Comparison of ENCODE assay signal across 16 cellular contexts in the genomic region with DNA sequence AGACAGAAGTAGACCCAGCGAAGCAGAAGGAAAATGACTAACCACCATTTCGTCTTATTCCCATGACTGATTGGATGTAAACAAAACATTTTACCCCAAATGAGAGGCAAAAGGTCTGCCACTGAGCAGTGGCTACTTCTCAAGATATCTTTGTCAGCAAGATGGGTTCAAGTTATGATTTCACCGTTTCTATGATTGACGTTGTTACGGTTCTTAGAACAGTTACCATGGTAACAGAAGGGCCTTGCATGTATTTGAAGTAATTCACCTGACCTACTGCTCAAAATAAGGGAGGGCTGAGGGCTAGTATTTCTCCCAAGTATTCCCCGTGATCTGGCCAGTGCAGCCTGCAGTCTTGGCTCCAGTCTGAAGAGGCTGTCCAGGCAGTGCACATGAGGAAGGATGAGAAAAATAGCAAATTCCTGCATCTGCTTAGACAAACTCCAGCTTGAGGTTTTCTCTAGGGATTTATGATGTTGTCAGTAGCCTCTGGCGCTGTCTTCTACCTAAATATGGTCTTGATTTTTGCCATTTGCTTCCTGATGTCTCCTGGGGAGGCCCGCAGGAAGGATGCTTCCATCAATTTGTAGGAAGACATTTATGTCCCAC.
"Had no signal": no experiment of that assay in that cellular context is flagged by ENCODE, and none has a peak within 500 bp of the region (broad histone marks: within the 10 kb centered on the region; RNA-seq: fewer than 3 reads in every experiment).

No MANE protein-coding gene starts in this region.

- H3K4me3 ChIP-seq: body of pancreas, lower lobe of right lung, mucosa of descending colon, spleen, thyroid gland, upper lobe of right lung had no signal

- DNase-seq: activated CD4-positive, alpha-beta T cell treated with anti-CD3 and anti-CD28 coated beads, Interleukin-2, amount 10 ng/mL, durations not matched to agents 7 days and 5 days; activated CD4-positive, CD25-positive, alpha-beta regulatory T cell treated with anti-CD3 and anti-CD28 coated beads, Interleukin-2, amount 50 U/mL, for 72 hours; activated CD8-positive, alpha-beta T cell treated with anti-CD3 and anti-CD28 coated beads, Interleukin-2, amount 10 ng/mL, durations not matched to agents 7 days and 5 days; activated gamma-delta T cell; anterior cingulate cortex; body of pancreas; lower lobe of right lung; mesendoderm; mucosa of descending colon; posterior cingulate gyrus; spleen; stimulated activated CD4-positive, alpha-beta T cell treated with anti-CD3 and anti-CD28 coated beads, Interleukin-4, amount 100 ng/mL, for 1 hour; stimulated activated naive CD8-positive, alpha-beta T cell treated with anti-CD3 and anti-CD28 coated beads, Interleukin-15, Interleukin-2, amounts not matched to agents 100 U/mL and 50 U/mL, for 24 hours; thyroid gland; upper lobe of right lung; WERI-Rb-1 had no signal
